ENCODE assay signal across 24 cellular contexts in the genomic region with DNA sequence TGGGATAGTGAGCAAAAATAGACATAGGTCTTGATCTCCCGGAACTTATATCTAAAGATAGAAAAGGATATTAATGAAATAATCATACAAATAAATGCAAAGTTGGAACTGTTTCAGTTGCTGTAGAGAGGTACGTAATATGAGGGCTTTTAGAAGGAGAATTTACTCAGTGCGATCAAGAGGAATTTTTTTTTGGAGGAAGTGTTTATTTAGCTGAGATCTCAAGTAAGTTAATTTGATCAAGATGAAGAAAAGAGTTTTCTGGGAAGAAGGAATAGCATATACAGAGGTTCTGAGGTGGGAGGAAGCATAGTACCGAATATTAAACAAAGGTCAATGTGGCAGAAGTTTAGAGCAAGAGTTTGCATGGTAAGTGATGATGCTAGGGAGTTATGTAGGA. TPM values are rescaled to one million over a fixed set of nuclear protein-coding genes. Genes with fewer than 3 reads are reported as not detected.
DNase-seq lines count a peak whose midpoint lies in the region; ATAC-seq and TF ChIP-seq lines count a peak whose summit lies in the region.
"Had no signal": no experiment of that assay in that cellular context is flagged by ENCODE, and none has a peak within 500 bp of the region (broad histone marks: within the 10 kb centered on the region; RNA-seq: fewer than 3 reads in every experiment).

No MANE protein-coding gene starts in this region.

- WGBS in esophagus muscularis mucosa = 43% methylated on average over 4 of the region's 4 CpGs
- WGBS in urinary bladder = 59% methylated on average over 4 of the region's 4 CpGs

- H3K9ac ChIP-seq in Karpas-422 (ENCODE audit: low read length) = no peak overlapping the region
- H3K9ac ChIP-seq: BLaER1 treated with 17β-estradiol and CSF1 and Interleukin-3, amounts not matched to agents 10 nM and 100 nM had no signal

- no peak overlapping the region for H2AFZ ChIP-seq in Karpas-422 (ENCODE audit: low read length)
- H2AFZ ChIP-seq: GM23338 had no signal

- no peak for DNase-seq in Karpas-422
- DNase-seq in esophagus muscularis mucosa (ENCODE audit: extremely low spot score) = no peak
- no peak for DNase-seq in MG63
- DNase-seq in HFFc6 = no peak
- DNase-seq: 8988T; ACHN; AML-193; BE2C; CD4-positive, alpha-beta T cell; CD8-positive, alpha-beta memory T cell; DMS 273 treated with DMSO at 0.1 percent for 48 hours; DMS79; EL; GDM1; H9 had no signal

- no peak for TF ChIP-seq EP300 in esophagus muscularis mucosa (IDR thresholded peaks at IDR 0.05)

- H4K20me1 ChIP-seq in Karpas-422 (ENCODE audit: insufficient read depth, low read depth, low read length) = no peaks in the 10 kb centered on the region

- H3K4me2 ChIP-seq in Karpas-422 (ENCODE audit: low read depth, low read length, poor library complexity, severe bottlenecking) = peak overlapping the region; percentile 12
- H3K4me2 ChIP-seq: A549; BLaER1 treated with 17β-estradiol and CSF1 and Interleukin-3, amounts not matched to agents 10 nM and 100 nM; GM23338 had no signal

- H3K4me1 ChIP-seq in Karpas-422 (ENCODE audit: low read length) = peaks cover 44% of the 10 kb centered on the region
- H3K4me1 ChIP-seq in esophagus muscularis mucosa = peaks cover 15 to 64% (median 52%) of the 10 kb centered on the region in 4 donors
- H3K4me1 ChIP-seq in muscle layer of duodenum (ENCODE audit: control insufficient read depth in 1 of 2, insufficient read depth in 2 of 2, low read length in 2 of 2) = peaks cover 0 to 22% of the 10 kb centered on the region in 2 donors
- H3K4me1 ChIP-seq in urinary bladder (ENCODE audit: insufficient read depth) = no peaks in the 10 kb centered on the region
- H3K4me1 ChIP-seq: BE2C; BLaER1 treated with 17β-estradiol and CSF1 and Interleukin-3, amounts not matched to agents 10 nM and 100 nM had no signal

- intact Hi-C loops in esophagus muscularis mucosa (cut with DNase I) = no loop called here

- H3K27ac ChIP-seq in Karpas-422 (ENCODE audit: low read length) (no peak overlapping the region), esophagus muscularis mucosa (replicated peaks in 1 of 4) (peak overlapping the region; percentile 14 to 54 (median 25)), muscle layer of duodenum (ENCODE audit: low read length) (peak overlapping the region; percentile 1), urinary bladder (ENCODE audit: low read depth) (peak overlapping the region; percentile 10)
- H3K27ac ChIP-seq: A549; BLaER1 treated with 17β-estradiol and CSF1 and Interleukin-3, amounts not matched to agents 10 nM and 100 nM had no signal

- peaks cover 7% of the 10 kb centered on the region; the same call in 1 of the 2 replicates for H3K4me1 Mint-ChIP-seq in HFFc6 (ENCODE audit: low read depth)
- H3K4me1 Mint-ChIP-seq: CD14-positive monocyte, GM23338, H9 had no signal

- H3K79me2 ChIP-seq in Karpas-422 (ENCODE audit: low read length) = peaks cover 89% of the 10 kb centered on the region

- H3K4me3 Mint-ChIP-seq in HFFc6 = no peak overlapping the region
- H3K4me3 Mint-ChIP-seq: CD14-positive monocyte; CD4-positive, alpha-beta T cell; CD8-positive, alpha-beta memory T cell; GM23338; H9 had no signal

- no peak for ATAC-seq in HG02759 (IDR thresholded peaks at IDR 0.05; ENCODE audit: unreplicated experiment)
- ATAC-seq: A549, GM12878, GM23338, HCT116 had no signal

- TF ChIP-seq POLR2A in esophagus muscularis mucosa (IDR thresholded peaks at IDR 0.05; ENCODE audit: low read depth) = no peak

- TF ChIP-seq CTCF in esophagus muscularis mucosa (IDR thresholded peaks at IDR 0.05) (no peak), HFFc6 (IDR thresholded peaks at IDR 0.05) (no peak)

- H3K9me3 Mint-ChIP-seq in HFFc6 = no peaks in the 10 kb centered on the region
- H3K9me3 Mint-ChIP-seq: CD14-positive monocyte; CD4-positive, alpha-beta T cell; CD8-positive, alpha-beta memory T cell; GM23338; H9 had no signal

- H3K36me3 ChIP-seq in Karpas-422 (ENCODE audit: insufficient read depth, low read length) = no peaks in the 10 kb centered on the region
- H3K36me3 ChIP-seq in esophagus muscularis mucosa = no peaks in the 10 kb centered on the region
- H3K36me3 ChIP-seq in muscle layer of duodenum (ENCODE audit: control insufficient read depth in 1 of 2, insufficient read depth in 2 of 2, low read length in 2 of 2) = peaks cover 0 to 3% of the 10 kb centered on the region in 2 donors
- no peaks in the 10 kb centered on the region for H3K36me3 ChIP-seq in urinary bladder (ENCODE audit: insufficient read depth)
- H3K36me3 ChIP-seq in MG63 = no peaks in the 10 kb centered on the region
- H3K36me3 ChIP-seq: BE2C had no signal

- no peaks in the 10 kb centered on the region for H3K9me3 ChIP-seq in Karpas-422 (ENCODE audit: low read length)
- H3K9me3 ChIP-seq in esophagus muscularis mucosa = no peaks in the 10 kb centered on the region
- H3K9me3 ChIP-seq in muscle layer of duodenum (ENCODE audit: control insufficient read depth in 1 of 2, low read length in 2 of 2) = no peaks in the 10 kb centered on the region
- no peaks in the 10 kb centered on the region for H3K9me3 ChIP-seq in MG63
- H3K9me3 ChIP-seq: A549; BE2C; BLaER1 treated with 17β-estradiol and CSF1 and Interleukin-3, amounts not matched to agents 10 nM and 100 nM had no signal

- no peaks in the 10 kb centered on the region for H3K27me3 Mint-ChIP-seq in HFFc6 (ENCODE audit: insufficient read depth)
- H3K27me3 Mint-ChIP-seq: CD4-positive, alpha-beta T cell; CD8-positive, alpha-beta memory T cell had no signal

- H3K9me2 ChIP-seq in Karpas-422 (replicated peaks; ENCODE audit: insufficient read depth, low read length) = no peaks in the 10 kb centered on the region

- no peak overlapping the region for H3K27ac Mint-ChIP-seq in HFFc6
- H3K27ac Mint-ChIP-seq: CD14-positive monocyte; CD4-positive, alpha-beta T cell; CD8-positive, alpha-beta memory T cell; GM23338 had no signal

- H3K4me3 ChIP-seq in Karpas-422 (ENCODE audit: low read length) = no peak overlapping the region
- H3K4me3 ChIP-seq in esophagus muscularis mucosa = no peak overlapping the region
- no peak overlapping the region for H3K4me3 ChIP-seq in muscle layer of duodenum (ENCODE audit: low read depth in 1 of 2, low read length in 2 of 2)
- no peak overlapping the region for H3K4me3 ChIP-seq in urinary bladder (ENCODE audit: low read depth, low read length)
- no peak overlapping the region for H3K4me3 ChIP-seq in MG63
- H3K4me3 ChIP-seq: A549; BLaER1 treated with 17β-estradiol and CSF1 and Interleukin-3, amounts not matched to agents 10 nM and 100 nM; GM12878; GM23338 had no signal

- H3K36me3 Mint-ChIP-seq in HFFc6 (ENCODE audit: low read depth) = no peaks in the 10 kb centered on the region
- H3K36me3 Mint-ChIP-seq: CD14-positive monocyte had no signal

- no peaks in the 10 kb centered on the region for H3K27me3 ChIP-seq in Karpas-422 (ENCODE audit: low read length)
- H3K27me3 ChIP-seq in esophagus muscularis mucosa = no peaks in the 10 kb centered on the region
- H3K27me3 ChIP-seq in muscle layer of duodenum (ENCODE audit: low read depth, low read length) = no peaks in the 10 kb centered on the region
- H3K27me3 ChIP-seq in MG63 = no peaks in the 10 kb centered on the region
- H3K27me3 ChIP-seq: BE2C; BLaER1 treated with 17β-estradiol and CSF1 and Interleukin-3, amounts not matched to agents 10 nM and 100 nM had no signal

RNA-seq across cellular contexts. Expression of a gene that starts 11.3 kb away (rescaled TPM):
- total RNA-seq in Karpas-422 (2014; rRNA removed; shearing (Covaris generic); ENCODE audit: low replicate concordance) = 19.2 and 64.7 TPM in 2 replicates
- total RNA-seq in esophagus muscularis mucosa (10 to 100 TPM; 34.6 to 49.0 (median 44.9) TPM), urinary bladder (134 TPM)
- 16.5 TPM for polyA plus RNA-seq in urinary bladder
- total RNA-seq in MG63 (2014; rRNA removed; shearing (Covaris generic); ENCODE audit: low replicate concordance) = 4.1 and 5.9 TPM in 2 replicates
- total RNA-seq in HFFc6 (2021; fragmentation: NEBNext Ultra II Directional; extraction: Animal tissue kit (Norgen Biotek cat#: 25700)) = 10 to 100 TPM; 29.1 to 41.0 (median 35.0) TPM

RNA-seq across cellular contexts. Expression of a gene that starts 11.7 kb away (rescaled TPM):
- 20.1 and 63.1 TPM in 2 replicates for total RNA-seq in Karpas-422 (2014; rRNA removed; shearing (Covaris generic); ENCODE audit: low replicate concordance)
- total RNA-seq in esophagus muscularis mucosa (10 to 100 TPM; 20.2 to 36.8 (median 26.1) TPM), urinary bladder (109 TPM)
- 16.0 TPM for polyA plus RNA-seq in urinary bladder
- 15.9 and 66.5 TPM in 2 replicates for total RNA-seq in MG63 (2014; rRNA removed; shearing (Covaris generic); ENCODE audit: low replicate concordance)
- total RNA-seq in HFFc6 (2021; fragmentation: NEBNext Ultra II Directional; extraction: Animal tissue kit (Norgen Biotek cat#: 25700)) = 10 to 100 TPM; 26.2 to 35.4 (median 32.8) TPM
